8 cellular contexts compared by ENCODE assay signal in genomic region chr21:45128613-45129226, GRCh38.
DNase-seq lines count a peak whose midpoint lies in the region; ATAC-seq and TF ChIP-seq lines count a peak whose summit lies in the region.

No MANE protein-coding gene starts in this region.

- no peak overlapping the region for H3K4me3 ChIP-seq in skin epidermis

- CTCF ChIA-PET in GM10248 (lab: Yijun Ruan, JAX), result interaction anchor here (0.6 to 9.6 kb wide), 40 partner anchors 9 to 751 kb away, joined by 3 to 216 read pairs (median 4); partner anchors contain the start of gene SLX9

- TF ChIP-seq CTCF in GM10248 (IDR thresholded peaks at IDR 0.05; ENCODE audit: control extremely low read depth, extremely low read depth, low read depth, missing control alignments), result peak; percentile 98

- H3K27ac ChIP-seq in skin epidermis, result peak overlapping the region in 12 of 21 experiments; percentile 8 to 85 (median 65)

- POLR2A ChIA-PET in GM10248 (lab: Yijun Ruan, JAX), result no interaction called here

- DNase-seq in GM10248 (ENCODE audit: extremely low spot score) (peak; percentile 69), MV-4-11 (lab: John Stamatoyannopoulos, UW) (peak; percentile 74), T-helper 22 cell (ENCODE audit: low read depth) (peak; percentile 53), anterior cingulate cortex (lab: John Stamatoyannopoulos, UW) (peak in 46 of 58 donors; percentile 9 to 72 (median 45)), hepatic stellate cell (ENCODE audit: low spot score) (peak; percentile 67)

- no peak for ATAC-seq in HG03159 (IDR thresholded peaks at IDR 0.05; ENCODE audit: unreplicated experiment)
- no peak for ATAC-seq in GM21390 (IDR thresholded peaks at IDR 0.05; ENCODE audit: unreplicated experiment)
